1 cellular context compared by ENCODE assay signal in genomic region chr1:17588048-17588781, GRCh38.
TF ChIP-seq lines count a peak whose summit lies in the region.

No MANE protein-coding gene starts in this region.

TF ChIP-seq in HepG2, 621 proteins besides CTCF, POLR2A, EP300 and RAD21 (continued from another document):
- TF ChIP-seq MXI1 (IDR thresholded peaks at IDR 0.05; ENCODE audit: borderline replicate concordance, low read depth, low read length): peak; percentile 52; the same call in 1 of the 3 replicates
- peak; percentile 69; the same call in 1 of the 2 replicates for TF ChIP-seq TFDP1 (CRISPR knock-in tag; IDR thresholded peaks at IDR 0.05; ENCODE audit: borderline replicate concordance)
- peak; percentile 51; the same call in 1 of the 2 replicates for TF ChIP-seq KDM2A (CRISPR knock-in tag; IDR thresholded peaks at IDR 0.05; ENCODE audit: borderline replicate concordance, low read depth)
- TF ChIP-seq SP2 (CRISPR knock-in tag; IDR thresholded peaks at IDR 0.05): no peak
- 0 out of 2 replicates have a peak, but pooled peaks have one; percentile 57 for TF ChIP-seq MXD1 (CRISPR knock-in tag; IDR thresholded peaks at IDR 0.05)
- TF ChIP-seq BCL6 (CRISPR knock-in tag; IDR thresholded peaks at IDR 0.05): peak; percentile 78
- TF ChIP-seq, protein P1, sequence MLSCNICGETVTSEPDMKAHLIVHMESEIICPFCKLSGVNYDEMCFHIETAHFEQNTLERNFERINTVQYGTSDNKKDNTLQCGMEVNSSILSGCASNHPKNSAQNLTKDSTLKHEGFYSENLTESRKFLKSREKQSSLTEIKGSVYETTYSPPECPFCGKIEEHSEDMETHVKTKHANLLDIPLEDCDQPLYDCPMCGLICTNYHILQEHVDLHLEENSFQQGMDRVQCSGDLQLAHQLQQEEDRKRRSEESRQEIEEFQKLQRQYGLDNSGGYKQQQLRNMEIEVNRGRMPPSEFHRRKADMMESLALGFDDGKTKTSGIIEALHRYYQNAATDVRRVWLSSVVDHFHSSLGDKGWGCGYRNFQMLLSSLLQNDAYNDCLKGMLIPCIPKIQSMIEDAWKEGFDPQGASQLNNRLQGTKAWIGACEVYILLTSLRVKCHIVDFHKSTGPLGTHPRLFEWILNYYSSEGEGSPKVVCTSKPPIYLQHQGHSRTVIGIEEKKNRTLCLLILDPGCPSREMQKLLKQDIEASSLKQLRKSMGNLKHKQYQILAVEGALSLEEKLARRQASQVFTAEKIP (CRISPR knock-in tag; IDR thresholded peaks at IDR 0.05; ENCODE audit: borderline replicate concordance): no peak
- no peak for TF ChIP-seq ZNF362 (CRISPR knock-in tag; IDR thresholded peaks at IDR 0.05; ENCODE audit: borderline replicate concordance)
- TF ChIP-seq MIXL1 (CRISPR knock-in tag; IDR thresholded peaks at IDR 0.05): peak; percentile 73; the same call in 1 of the 2 replicates
- TF ChIP-seq, protein P2, sequence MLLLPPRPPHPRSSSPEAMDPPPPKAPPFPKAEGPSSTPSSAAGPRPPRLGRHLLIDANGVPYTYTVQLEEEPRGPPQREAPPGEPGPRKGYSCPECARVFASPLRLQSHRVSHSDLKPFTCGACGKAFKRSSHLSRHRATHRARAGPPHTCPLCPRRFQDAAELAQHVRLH (CRISPR knock-in tag; IDR thresholded peaks at IDR 0.05; ENCODE audit: borderline replicate concordance, low read depth): peak; percentile 55; the same call in 1 of the 2 replicates
- TF ChIP-seq ZNF24 (IDR thresholded peaks at IDR 0.05): no peak
- TF ChIP-seq NCOR1 (IDR thresholded peaks at IDR 0.05; ENCODE audit: borderline replicate concordance, low read length): peak; percentile 69; the same call in 1 of the 2 replicates
- TF ChIP-seq ZNF883 (CRISPR knock-in tag; IDR thresholded peaks at IDR 0.05; ENCODE audit: not compliant biosample characterization): no peak
- peak; percentile 64 for TF ChIP-seq NCOA2 (CRISPR knock-in tag; IDR thresholded peaks at IDR 0.05)
- no peak for TF ChIP-seq ZNF589 (CRISPR knock-in tag; conservative IDR thresholded peaks at IDR 0.05)
- 0 out of 2 replicates have a peak, but pooled peaks have one; percentile 53 for TF ChIP-seq ZNF619 (CRISPR knock-in tag; IDR thresholded peaks at IDR 0.05)
- TF ChIP-seq ZNF614 (CRISPR knock-in tag; IDR thresholded peaks at IDR 0.05; ENCODE audit: borderline replicate concordance): no peak
- TF ChIP-seq RNF219 (CRISPR knock-in tag; IDR thresholded peaks at IDR 0.05): no peak
- TF ChIP-seq MXD4 (CRISPR knock-in tag; IDR thresholded peaks at IDR 0.05): peak; percentile 26; the same call in 1 of the 2 replicates
- TF ChIP-seq MAFF (IDR thresholded peaks at IDR 0.05; ENCODE audit: low read depth, low read length): no peak
- TF ChIP-seq HMG20A (CRISPR knock-in tag; IDR thresholded peaks at IDR 0.05; ENCODE audit: borderline replicate concordance): peak; percentile 68; the same call in 1 of the 2 replicates
- peak; percentile 78 for TF ChIP-seq RXRB (CRISPR knock-in tag; IDR thresholded peaks at IDR 0.05; ENCODE audit: borderline replicate concordance)
- no peak for TF ChIP-seq ZNF30 (CRISPR knock-in tag; IDR thresholded peaks at IDR 0.05)
- peak; percentile 81 for TF ChIP-seq TARDBP (CRISPR knock-in tag; IDR thresholded peaks at IDR 0.05)
- peak; percentile 78; the same call in 1 of the 2 replicates for TF ChIP-seq SIN3A (IDR thresholded peaks at IDR 0.05; ENCODE audit: borderline replicate concordance, low read depth, low read length)
- no peak for TF ChIP-seq JDP2 (CRISPR knock-in tag; IDR thresholded peaks at IDR 0.05; ENCODE audit: borderline replicate concordance)
- TF ChIP-seq ATF7-NPFF (CRISPR knock-in tag; IDR thresholded peaks at IDR 0.05; ENCODE audit: low read depth): no peak
